Comparison of ENCODE assay signal across 22 cellular contexts in genomic region chr20:32436968-32437367, GRCh38.
DNase-seq lines count a peak whose midpoint lies in the region; ATAC-seq, FAIRE-seq and TF ChIP-seq lines count a peak whose summit lies in the region.
"Had no signal": no experiment of that assay in that cellular context is flagged by ENCODE, and none has a peak within 500 bp of the region (broad histone marks: within the 10 kb centered on the region; RNA-seq: fewer than 3 reads in every experiment).

No MANE protein-coding gene starts in this region.

- H3K36me3 ChIP-seq in HepG2 (replicated peaks in 1 of 2; ENCODE audit: control insufficient read depth in 1 of 2, insufficient read depth in 2 of 2, low read length in 2 of 2) (peaks cover 61 to 74% of the 10 kb centered on the region in 2 experiments), right lobe of liver (peaks cover 16 to 53% (median 31%) of the 10 kb centered on the region in 4 donors), K562 (ENCODE audit: control insufficient read depth, insufficient read depth, low read length) (peaks cover 83% of the 10 kb centered on the region)

- H3K9me3 ChIP-seq in HepG2 (ENCODE audit: low read length) (no peaks in the 10 kb centered on the region), right lobe of liver (no peaks in the 10 kb centered on the region), K562 (replicated peaks; ENCODE audit: control insufficient read depth, insufficient read depth, low read depth, low read length) (no peaks in the 10 kb centered on the region)

- H3K36me3 Mint-ChIP-seq in activated CD4-positive, alpha-beta T cell treated with anti-CD3 and anti-CD28 coated beads for 36 hours (ENCODE audit: low read depth), result peaks cover 56% of the 10 kb centered on the region
- peaks cover 100% of the 10 kb centered on the region for H3K36me3 Mint-ChIP-seq in stimulated activated effector memory CD8-positive, alpha-beta T cell treated with anti-CD3 and anti-CD28 coated beads, Interleukin-12 subunit alpha, Interleukin-12 subunit beta, amount 100 ng/mL, for 72 hours

- no peak overlapping the region for H3K4me3 ChIP-seq in HepG2 (replicated peaks in 1 of 3; ENCODE audit: insufficient read depth in 1 of 3, low read depth in 2 of 3, low read length in 3 of 3)
- H3K4me3 ChIP-seq in right lobe of liver, result no peak overlapping the region
- no peak overlapping the region for H3K4me3 ChIP-seq in K562

- H3K27ac ChIP-seq in HepG2 (ENCODE audit: extremely low read length, insufficient read depth, low read length) (no peak overlapping the region), right lobe of liver (no peak overlapping the region), K562 (ENCODE audit: extremely low read depth, low read depth, low read length) (no peak overlapping the region)
- H3K27ac ChIP-seq: 22Rv1, C4-2B had no signal

- H3K9ac ChIP-seq in HepG2 (ENCODE audit: insufficient read depth, low read depth, low read length), result no peak overlapping the region
- H3K9ac ChIP-seq in K562 (ENCODE audit: insufficient read depth in 1 of 2, low read depth in 2 of 2, low read length in 2 of 2), result no peak overlapping the region

- intact Hi-C loops in activated CD4-positive, alpha-beta T cell treated with anti-CD3 and anti-CD28 coated beads for 36 hours (cut with DNase I, micrococcal nuclease), result no loop called here
- intact Hi-C loops in HepG2 (cut with micrococcal nuclease; ENCODE audit: unreplicated experiment) (loop anchor here (2.0 kb wide), 1 partner anchor 48 kb away; no protein-coding TSS in a partner anchor), right lobe of liver (cut with DNase I) (no loop called here), K562 (cut with micrococcal nuclease) (loop anchor here (5.0 kb wide), 2 partner anchors 80 to 280 kb away; partner anchors contain the start of gene ASXL1)

- no peaks in the 10 kb centered on the region for H3K27me3 Mint-ChIP-seq in activated CD4-positive, alpha-beta T cell treated with anti-CD3 and anti-CD28 coated beads for 36 hours

- in situ Hi-C loops in HepG2 (cut with HindIII; ENCODE audit: extremely low pct_ligation_motif_present, low pct_unique_long_range_greater_than_20kb) (loop anchor here (10.0 kb wide), 1 partner anchor 62 kb away; no protein-coding TSS in a partner anchor), K562 (cut with MboI) (loop anchor here (5.0 kb wide), 1 partner anchor 105 kb away; no protein-coding TSS in a partner anchor)

- H3K4me2 ChIP-seq in HepG2 (ENCODE audit: low read depth, low read length) (no peak overlapping the region), K562 (ENCODE audit: insufficient read depth, low read length) (no peak overlapping the region)

- no peak overlapping the region for H3K4me3 Mint-ChIP-seq in activated CD4-positive, alpha-beta T cell treated with anti-CD3 and anti-CD28 coated beads for 36 hours
- no peak overlapping the region for H3K4me3 Mint-ChIP-seq in stimulated activated effector memory CD8-positive, alpha-beta T cell treated with anti-CD3 and anti-CD28 coated beads, Interleukin-12 subunit alpha, Interleukin-12 subunit beta, amount 100 ng/mL, for 72 hours
- H3K4me3 Mint-ChIP-seq: CD8-positive, alpha-beta T cell; HFFc6 had no signal

- POLR2A ChIA-PET in activated CD4-positive, alpha-beta T cell treated with anti-CD3 and anti-CD28 coated beads for 36 hours (lab: Charles Lee), result no interaction called here
- POLR2A ChIA-PET in HepG2 (lab: Yijun Ruan, JAX) (no interaction called here), K562 (lab: Yijun Ruan, JAX) (no interaction called here)

- H3K79me2 ChIP-seq in HepG2 (ENCODE audit: insufficient read depth, low read length), result no peaks in the 10 kb centered on the region
- H3K79me2 ChIP-seq in K562 (ENCODE audit: control insufficient read depth, insufficient read depth, low read length), result no peaks in the 10 kb centered on the region

- TF ChIP-seq POLR2A in HepG2 (IDR thresholded peaks at IDR 0.05; ENCODE audit: insufficient read depth in 1 of 2, low read depth in 2 of 2, low read length in 2 of 2) (no peak), right lobe of liver (IDR thresholded peaks at IDR 0.05) (no peak), K562 (conservative IDR thresholded peaks at IDR 0.05) (no peak)

- H3K4me1 Mint-ChIP-seq in activated CD4-positive, alpha-beta T cell treated with anti-CD3 and anti-CD28 coated beads for 36 hours, result peaks cover 12% of the 10 kb centered on the region
- H3K4me1 Mint-ChIP-seq in stimulated activated effector memory CD8-positive, alpha-beta T cell treated with anti-CD3 and anti-CD28 coated beads, Interleukin-12 subunit alpha, Interleukin-12 subunit beta, amount 100 ng/mL, for 72 hours, result peaks cover 27% of the 10 kb centered on the region

- TF ChIP-seq CTCF in HepG2 (CRISPR knock-in tag; IDR thresholded peaks at IDR 0.05) (no peak), right lobe of liver (IDR thresholded peaks at IDR 0.05) (no peak), K562 (IDR thresholded peaks at IDR 0.05 in 2 of 3, conservative IDR thresholded peaks at IDR 0.05 in 1 of 3; ENCODE audit: insufficient read depth in 2 of 3, low read depth in 1 of 3, low read length in 3 of 3) (no peak)

- TF ChIP-seq RAD21 in HepG2 (CRISPR knock-in tag; IDR thresholded peaks at IDR 0.05) (no peak), K562 (CRISPR knock-in tag; conservative IDR thresholded peaks at IDR 0.05 in 1 of 2, IDR thresholded peaks at IDR 0.05 in 1 of 2) (no peak)

- no peak overlapping the region for H2AFZ ChIP-seq in HepG2 (ENCODE audit: low read length)
- H2AFZ ChIP-seq in K562 (ENCODE audit: low read depth, low read length), result no peak overlapping the region

- TF ChIP-seq EP300 in HepG2 (IDR thresholded peaks at IDR 0.05; ENCODE audit: low read depth in 2 of 2, low read length in 2 of 2) (no peak), HepG2 (CRISPR knock-in tag; IDR thresholded peaks at IDR 0.05; ENCODE audit: borderline replicate concordance) (no peak), K562 (IDR thresholded peaks at IDR 0.05; ENCODE audit: low read length) (no peak)

- CTCF ChIA-PET in activated CD4-positive, alpha-beta T cell treated with anti-CD3 and anti-CD28 coated beads for 36 hours (lab: Charles Lee), result interaction anchor here (1.0 to 1.1 kb wide), 3 partner anchors 12 to 217 kb away, joined by 3 to 4 read pairs (median 4); no protein-coding TSS in a partner anchor
- CTCF ChIA-PET in HepG2 (lab: Yijun Ruan, JAX; ENCODE audit: low intra/inter-chr PET ratio, low total read pairs) (interaction anchor here (0.7 to 1.6 kb wide), 4 partner anchors 48 to 282 kb away, joined by 3 to 16 read pairs (median 6); no protein-coding TSS in a partner anchor), K562 (lab: Yijun Ruan, JAX; ENCODE audit: low intra/inter-chr PET ratio) (interaction anchor here (0.6 to 1.5 kb wide), 2 partner anchors 101 to 340 kb away, joined by 4 read pairs; no protein-coding TSS in a partner anchor)

- H3K4me1 ChIP-seq in HepG2 (ENCODE audit: insufficient read depth, low read length), result peaks cover 39% of the 10 kb centered on the region
- peaks cover 0 to 42% (median 17%) of the 10 kb centered on the region in 4 donors for H3K4me1 ChIP-seq in right lobe of liver
- H3K4me1 ChIP-seq in K562 (replicated peaks in 1 of 2; ENCODE audit: control insufficient read depth in 2 of 2, insufficient read depth in 2 of 2, low read length in 2 of 2), result peaks cover 0 to 3% of the 10 kb centered on the region in 2 experiments; a peak in 1 of 5 replicates

- no TSS peak for BruUV-seq in HepG2 (replicated peaks; lab: Mats Ljungman, UMichigan)
- BruUV-seq in K562 (replicated peaks; lab: Mats Ljungman, UMichigan), result no TSS peak

- no peaks in the 10 kb centered on the region for H3K9me1 ChIP-seq in K562 (ENCODE audit: control insufficient read depth, insufficient read depth, low read length)

- H3K27me3 ChIP-seq in HepG2 (ENCODE audit: control insufficient read depth in 1 of 2, insufficient read depth in 2 of 2, low read length in 2 of 2) (no peaks in the 10 kb centered on the region), right lobe of liver (no peaks in the 10 kb centered on the region), K562 (ENCODE audit: control insufficient read depth in 2 of 2, insufficient read depth in 2 of 2, low read length in 2 of 2) (no peaks in the 10 kb centered on the region)

- peaks cover 19% of the 10 kb centered on the region; the same call in 1 of the 2 replicates for H4K20me1 ChIP-seq in HepG2 (ENCODE audit: insufficient read depth, low read length)
- peaks cover 13% of the 10 kb centered on the region for H4K20me1 ChIP-seq in K562 (replicated peaks; ENCODE audit: control insufficient read depth, insufficient read depth, low read length)

- no peak overlapping the region for H3K27ac Mint-ChIP-seq in activated CD4-positive, alpha-beta T cell treated with anti-CD3 and anti-CD28 coated beads for 36 hours
- H3K27ac Mint-ChIP-seq in stimulated activated effector memory CD8-positive, alpha-beta T cell treated with anti-CD3 and anti-CD28 coated beads, Interleukin-12 subunit alpha, Interleukin-12 subunit beta, amount 100 ng/mL, for 72 hours, result peak overlapping the region; percentile 63
- H3K27ac Mint-ChIP-seq: CD8-positive, alpha-beta T cell; HFFc6 had no signal

- no peaks in the 10 kb centered on the region for H3K9me3 Mint-ChIP-seq in activated CD4-positive, alpha-beta T cell treated with anti-CD3 and anti-CD28 coated beads for 36 hours (ENCODE audit: low read depth)
- no peaks in the 10 kb centered on the region for H3K9me3 Mint-ChIP-seq in stimulated activated effector memory CD8-positive, alpha-beta T cell treated with anti-CD3 and anti-CD28 coated beads, Interleukin-12 subunit alpha, Interleukin-12 subunit beta, amount 100 ng/mL, for 72 hours
- H3K9me3 Mint-ChIP-seq: CD8-positive, alpha-beta T cell; HFFc6 had no signal

- no peak for ATAC-seq in activated CD4-positive, alpha-beta T cell treated with anti-CD3 and anti-CD28 coated beads for 36 hours
- ATAC-seq in HepG2 (no peak), right lobe of liver (no peak), K562 (no peak)
- no peak for ATAC-seq in stimulated activated effector memory CD8-positive, alpha-beta T cell treated with anti-CD3 and anti-CD28 coated beads, Interleukin-12 subunit alpha, Interleukin-12 subunit beta, amount 100 ng/mL, for 72 hours

- FAIRE-seq in HepG2 (lab: Jason Lieb, UNC) (no peak), K562 (lab: Jason Lieb, UNC) (no peak)
- FAIRE-seq: D721Med, G401.6, GM19239, HTR-8/SVneo had no signal

- DNase-seq in activated CD4-positive, alpha-beta T cell treated with anti-CD3 and anti-CD28 coated beads for 36 hours, result peak; percentile 3
- DNase-seq in activated CD4-positive, alpha-beta T cell treated with anti-CD3 and anti-CD28 coated beads, Interleukin-2, amount 50 U/mL, for 4 hours, result no peak
- DNase-seq in HepG2 (ENCODE audit: low spot score) (no peak), right lobe of liver (no peak), K562 (ENCODE audit: extremely low read depth in 1 of 4, low spot score in 3 of 4) (no peak), NCI-H2196 treated with DMSO at 0.1 percent for 48 hours (lab: John Stamatoyannopoulos, UW; ENCODE audit: unreplicated experiment) (no peak), pons (ENCODE audit: low spot score) (no peak)
- DNase-seq in stimulated activated effector memory CD8-positive, alpha-beta T cell treated with anti-CD3 and anti-CD28 coated beads, Interleukin-12 subunit alpha, Interleukin-12 subunit beta, amount 100 ng/mL, for 72 hours (ENCODE audit: low spot score in 2 of 2), result no peak
- DNase-seq: COR-L47, DMS153, DMS79 treated with DMSO at 0.1 percent for 48 hours, EL, GOT3, HCEC 1CT, HFFc6 had no signal

- WGBS in HepG2 (ENCODE audit: low lambda C conversion rate), result 95% methylated on average over 7 of the region's 7 CpGs
- 99% methylated on average over 7 of the region's 7 CpGs for WGBS in right lobe of liver (ENCODE audit: insufficient coverage, low coverage, low lambda C conversion rate, missing lambda C conversion rate)
- 93% methylated on average over 7 of the region's 7 CpGs for WGBS in K562 (ENCODE audit: insufficient coverage, low coverage, missing lambda C conversion rate)

Comparison
In these comparisons a context has a peak if more than half of its experiments do, and no peak if none do; other contexts are left out.
1. intact Hi-C loops: an anchor here in HepG2 (2.0 kb wide) and K562 (5.0 kb wide); none called in activated CD4-positive, alpha-beta T cell treated with anti-CD3 and anti-CD28 coated beads for 36 hours and right lobe of liver.